9 cellular contexts compared by ENCODE assay signal in the genomic region with DNA sequence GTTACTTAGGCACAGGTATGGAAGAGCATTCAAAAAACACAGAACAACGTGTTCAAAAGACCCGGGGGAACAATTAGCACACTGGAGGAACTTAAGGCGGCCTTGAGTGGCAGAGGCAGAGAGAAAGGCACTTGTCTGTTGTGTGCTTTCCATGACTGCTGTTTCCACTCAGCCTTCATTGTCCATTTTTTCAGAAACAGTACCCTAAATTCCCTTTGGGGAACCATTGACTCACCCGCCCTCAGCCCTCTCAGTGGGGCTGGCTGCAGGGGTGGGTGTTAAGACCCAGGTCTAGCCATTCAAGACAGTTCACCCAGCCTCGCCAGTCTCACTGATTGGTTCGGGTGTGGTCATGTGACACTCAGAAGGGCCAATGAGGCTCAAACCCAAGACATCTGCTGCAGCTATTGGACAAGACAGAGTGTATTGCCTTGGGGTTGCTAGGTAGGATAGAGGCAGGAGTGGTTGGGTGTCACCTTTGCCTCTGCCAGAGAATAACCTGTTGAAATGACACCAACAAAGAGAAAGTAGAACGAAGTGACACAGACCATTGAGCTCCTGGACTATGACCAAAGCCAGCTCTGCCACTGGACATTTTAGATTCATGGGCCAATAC. TPM values are rescaled to one million over a fixed set of nuclear protein-coding genes. Genes with fewer than 3 reads are reported as not detected.
A peak's percentile ranks its signal among the peaks of the same experiment; 100 is the strongest.
DNase-seq lines count a peak whose midpoint lies in the region; ATAC-seq and TF ChIP-seq lines count a peak whose summit lies in the region.
"Had no signal": no experiment of that assay in that cellular context is flagged by ENCODE, and none has a peak within 500 bp of the region (broad histone marks: within the 10 kb centered on the region; RNA-seq: fewer than 3 reads in every experiment).

No MANE protein-coding gene starts in this region.

- WGBS in hepatocyte (ENCODE audit: low lambda C conversion rate, missing lambda C conversion rate) = 90% methylated on average over 7 of the region's 7 CpGs
- WGBS in gastroesophageal sphincter (ENCODE audit: low coverage in 1 of 2), 2 donors = 89 to 95% methylated on average over 3 to 6 of the region's 7 CpGs

- no peaks in the 10 kb centered on the region for H3K9me3 ChIP-seq in CD4-positive, alpha-beta T cell (ENCODE audit: control insufficient read depth, low read length)
- no peaks in the 10 kb centered on the region for H3K9me3 ChIP-seq in hepatocyte (ENCODE audit: low read depth)
- H3K9me3 ChIP-seq in gastroesophageal sphincter = no peaks in the 10 kb centered on the region

- peak; percentile 82 for ATAC-seq in CD4-positive, alpha-beta T cell (ENCODE audit: poor library complexity)
- ATAC-seq in GM18520 (IDR thresholded peaks at IDR 0.05; ENCODE audit: unreplicated experiment) (peak; percentile 98), HG02798 (IDR thresholded peaks at IDR 0.05; ENCODE audit: poor library complexity, unreplicated experiment) (peak; percentile 100), WTC11 (peak; percentile 100), gastroesophageal sphincter (no peak)

- no peaks in the 10 kb centered on the region for H3K9me2 ChIP-seq in hepatocyte (replicated peaks; ENCODE audit: insufficient read depth)

- no peak for TF ChIP-seq CTCF in CD4-positive, alpha-beta T cell (IDR thresholded peaks at IDR 0.05)
- TF ChIP-seq CTCF in WTC11 (IDR thresholded peaks at IDR 0.05) (no peak), hepatocyte (IDR thresholded peaks at IDR 0.05; ENCODE audit: poor library complexity) (no peak), gastroesophageal sphincter (IDR thresholded peaks at IDR 0.05) (no peak)

- H3K4me3 ChIP-seq in hepatocyte (no peak overlapping the region), gastroesophageal sphincter (no peak overlapping the region)

- H3K9me3 Mint-ChIP-seq in CD4-positive, alpha-beta T cell = peaks cover 2% of the 10 kb centered on the region
- H3K9me3 Mint-ChIP-seq in WTC11 = peaks cover 18% of the 10 kb centered on the region

- no peaks in the 10 kb centered on the region for H4K20me1 ChIP-seq in hepatocyte (ENCODE audit: insufficient read depth, poor library complexity, severe bottlenecking)

- no peaks in the 10 kb centered on the region for H3K27me3 Mint-ChIP-seq in CD4-positive, alpha-beta T cell
- H3K27me3 Mint-ChIP-seq in WTC11 (ENCODE audit: low read depth) = peaks cover 2% of the 10 kb centered on the region; the same call in 1 of the 2 replicates

- no peaks in the 10 kb centered on the region for H3K4me1 ChIP-seq in hepatocyte (ENCODE audit: insufficient read depth)
- H3K4me1 ChIP-seq in gastroesophageal sphincter = no peaks in the 10 kb centered on the region

- no peak overlapping the region for H2AFZ ChIP-seq in hepatocyte

- H3K4me1 Mint-ChIP-seq in CD4-positive, alpha-beta T cell (ENCODE audit: low read depth) = peaks cover 13% of the 10 kb centered on the region
- peaks cover 8% of the 10 kb centered on the region for H3K4me1 Mint-ChIP-seq in WTC11

- no peaks in the 10 kb centered on the region for H3K27me3 ChIP-seq in CD4-positive, alpha-beta T cell (ENCODE audit: control insufficient read depth, insufficient read depth, low read length)
- no peaks in the 10 kb centered on the region for H3K27me3 ChIP-seq in hepatocyte
- H3K27me3 ChIP-seq in gastroesophageal sphincter = no peaks in the 10 kb centered on the region

- POLR2A ChIA-PET in CD4-positive, alpha-beta T cell (lab: Charles Lee) = no interaction called here
- POLR2A ChIA-PET in WTC11 (lab: Charles Lee) = interaction anchor here (1.8 kb wide), 1 partner anchor 19 kb away, joined by 5 read pairs; a partner anchor contains a TSS

- H3K36me3 Mint-ChIP-seq in CD4-positive, alpha-beta T cell (ENCODE audit: low read depth) = no peaks in the 10 kb centered on the region
- no peaks in the 10 kb centered on the region for H3K36me3 Mint-ChIP-seq in WTC11

- DNase-seq in CD4-positive, alpha-beta T cell = peak in 1 of 10 experiments; percentile 2
- DNase-seq in NCI-H146 treated with DMSO at 0.1 percent for 48 hours (lab: John Stamatoyannopoulos, UW; ENCODE audit: unreplicated experiment) = peak; percentile 79
- DNase-seq in WTC11 (ENCODE audit: low spot score) = peak; percentile 81
- DNase-seq in hepatocyte (ENCODE audit: low spot score) = peak; percentile 12
- no peak for DNase-seq in NCI-H1048 (lab: John Stamatoyannopoulos, UW)

- no peak for TF ChIP-seq POLR2A in gastroesophageal sphincter (IDR thresholded peaks at IDR 0.05)

- no peaks in the 10 kb centered on the region for H3K79me2 ChIP-seq in hepatocyte

- H3K36me3 ChIP-seq in hepatocyte (replicated peaks; ENCODE audit: insufficient read depth, low read depth) (no peaks in the 10 kb centered on the region), gastroesophageal sphincter (no peaks in the 10 kb centered on the region)

- H3K27ac Mint-ChIP-seq in CD4-positive, alpha-beta T cell = no peak overlapping the region
- H3K27ac Mint-ChIP-seq in WTC11 = 0 out of 2 replicates have a peak overlapping the region, but pooled peaks have one; percentile 18

- no peak overlapping the region for H3K4me3 Mint-ChIP-seq in CD4-positive, alpha-beta T cell
- H3K4me3 Mint-ChIP-seq in WTC11 = no peak overlapping the region

- H3K4me2 ChIP-seq in hepatocyte = no peak overlapping the region

- CTCF ChIA-PET in CD4-positive, alpha-beta T cell (lab: Charles Lee) = no interaction called here
- CTCF ChIA-PET in WTC11 (lab: Charles Lee) = interaction anchor here (1.2 kb wide), 1 partner anchor 19 kb away, joined by 3 read pairs; a partner anchor contains a TSS

- intact Hi-C loops in CD4-positive, alpha-beta T cell (cut with DNase I, micrococcal nuclease) = no loop called here

- no peak overlapping the region for H3K27ac ChIP-seq in CD4-positive, alpha-beta T cell (ENCODE audit: low read depth, low read length)
- H3K27ac ChIP-seq in hepatocyte (no peak overlapping the region), gastroesophageal sphincter (no peak overlapping the region)

- no peak for TF ChIP-seq EP300 in gastroesophageal sphincter (IDR thresholded peaks at IDR 0.05)

TF ChIP-seq in WTC11, 78 proteins besides CTCF, POLR2A, EP300 and RAD21 (continues in another document):
- TF ChIP-seq TP53 (CRISPR knock-in tag; IDR thresholded peaks at IDR 0.05) = no peak
- no peak for TF ChIP-seq SOX15 (CRISPR knock-in tag; IDR thresholded peaks at IDR 0.05)
- TF ChIP-seq ZNF121 (CRISPR knock-in tag; IDR thresholded peaks at IDR 0.05) = no peak
- no peak for TF ChIP-seq SP1 (CRISPR knock-in tag; conservative IDR thresholded peaks at IDR 0.05)
- TF ChIP-seq, protein P1, sequence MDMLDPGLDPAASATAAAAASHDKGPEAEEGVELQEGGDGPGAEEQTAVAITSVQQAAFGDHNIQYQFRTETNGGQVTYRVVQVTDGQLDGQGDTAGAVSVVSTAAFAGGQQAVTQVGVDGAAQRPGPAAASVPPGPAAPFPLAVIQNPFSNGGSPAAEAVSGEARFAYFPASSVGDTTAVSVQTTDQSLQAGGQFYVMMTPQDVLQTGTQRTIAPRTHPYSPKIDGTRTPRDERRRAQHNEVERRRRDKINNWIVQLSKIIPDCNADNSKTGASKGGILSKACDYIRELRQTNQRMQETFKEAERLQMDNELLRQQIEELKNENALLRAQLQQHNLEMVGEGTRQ (CRISPR knock-in tag; IDR thresholded peaks at IDR 0.05) = peak; percentile 95
- TF ChIP-seq EMX1 (CRISPR knock-in tag; IDR thresholded peaks at IDR 0.05) = no peak
- TF ChIP-seq NR2C2 (CRISPR knock-in tag; IDR thresholded peaks at IDR 0.05) = no peak
- TF ChIP-seq RELA (CRISPR knock-in tag; IDR thresholded peaks at IDR 0.05; ENCODE audit: borderline replicate concordance) = no peak
- peak; percentile 98 for TF ChIP-seq NFYB (CRISPR knock-in tag; conservative IDR thresholded peaks at IDR 0.05; ENCODE audit: low read depth)
- TF ChIP-seq, protein P2, sequence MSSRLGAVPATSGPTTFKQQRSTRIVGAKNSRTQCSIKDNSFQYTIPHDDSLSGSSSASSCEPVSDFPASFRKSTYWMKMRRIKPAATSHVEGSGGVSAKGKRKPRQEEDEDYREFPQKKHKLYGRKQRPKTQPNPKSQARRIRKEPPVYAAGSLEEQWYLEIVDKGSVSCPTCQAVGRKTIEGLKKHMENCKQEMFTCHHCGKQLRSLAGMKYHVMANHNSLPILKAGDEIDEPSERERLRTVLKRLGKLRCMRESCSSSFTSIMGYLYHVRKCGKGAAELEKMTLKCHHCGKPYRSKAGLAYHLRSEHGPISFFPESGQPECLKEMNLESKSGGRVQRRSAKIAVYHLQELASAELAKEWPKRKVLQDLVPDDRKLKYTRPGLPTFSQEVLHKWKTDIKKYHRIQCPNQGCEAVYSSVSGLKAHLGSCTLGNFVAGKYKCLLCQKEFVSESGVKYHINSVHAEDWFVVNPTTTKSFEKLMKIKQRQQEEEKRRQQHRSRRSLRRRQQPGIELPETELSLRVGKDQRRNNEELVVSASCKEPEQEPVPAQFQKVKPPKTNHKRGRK (CRISPR knock-in tag; IDR thresholded peaks at IDR 0.05; ENCODE audit: borderline replicate concordance) = no peak
- no peak for TF ChIP-seq FOXJ3 (CRISPR knock-in tag; IDR thresholded peaks at IDR 0.05; ENCODE audit: borderline replicate concordance)
- no peak for TF ChIP-seq TEAD4 (CRISPR knock-in tag; IDR thresholded peaks at IDR 0.05)
- TF ChIP-seq MXD4 (CRISPR knock-in tag; IDR thresholded peaks at IDR 0.05; ENCODE audit: borderline replicate concordance) = no peak
- TF ChIP-seq CREM (CRISPR knock-in tag; IDR thresholded peaks at IDR 0.05) = no peak
- 0 out of 2 replicates have a peak, but pooled peaks have one; percentile 29 for TF ChIP-seq SMAD4 (CRISPR knock-in tag; IDR thresholded peaks at IDR 0.05)
- no peak for TF ChIP-seq ELF4 (CRISPR knock-in tag; IDR thresholded peaks at IDR 0.05; ENCODE audit: low read depth)

RNA-seq across cellular contexts. Expression of a gene that starts 19.6 kb away (rescaled TPM):
- total RNA-seq in CD4-positive, alpha-beta T cell = 10 to 100 TPM; 14.4 to 15.5 TPM
- total RNA-seq in WTC11 (2021) = 35.7 to 39.5 TPM (median 39.1 TPM) in 3 replicates
- total RNA-seq in hepatocyte = 34.9 and 39.8 TPM in 2 replicates
- 20.5 and 21.5 TPM in 2 replicates for polyA plus RNA-seq in hepatocyte
- 10 to 100 TPM; 34.1 to 66.9 (median 49.6) TPM for total RNA-seq in gastroesophageal sphincter

RNA-seq across cellular contexts. Expression of a gene that starts 41.4 kb away (rescaled TPM):
- total RNA-seq in CD4-positive, alpha-beta T cell = 10 to 100 TPM; 42.9 to 44.8 TPM
- 61.9 to 64.9 TPM (median 63.9 TPM) in 3 replicates for total RNA-seq in WTC11 (2021)
- 7.0 and 7.3 TPM in 2 replicates for total RNA-seq in hepatocyte
- polyA plus RNA-seq in hepatocyte = 7.1 and 9.3 TPM in 2 replicates
- total RNA-seq in gastroesophageal sphincter = 100 to 1,000 TPM in 1 of 4 donors, 10 to 100 TPM in 3; 50.8 to 122 (median 63.1) TPM

RNA-seq across cellular contexts. Expression of a gene that starts 51.1 kb away (rescaled TPM):
- total RNA-seq in CD4-positive, alpha-beta T cell = not detected
- total RNA-seq in WTC11 (2021) = 0.69 to 0.74 TPM (median 0.69 TPM) in 3 replicates
- 5.9 and 8.1 TPM in 2 replicates for total RNA-seq in hepatocyte
- 0.59 and 3.8 TPM in 2 replicates for polyA plus RNA-seq in hepatocyte
- over 10,000 TPM in 3 of 4 donors, 1,000 to 10,000 TPM in 1; 7,231 to 23,237 (median 11,307) TPM for total RNA-seq in gastroesophageal sphincter
- total RNA-seq: dermis microvascular lymphatic vessel endothelial cell had no signal

Comparison
In these comparisons a context has a peak if more than half of its experiments do, and no peak if none do; other contexts are left out.
1. RNA of a gene that starts 51.1 kb away (total RNA-seq): 7,231 to 23,237 TPM in gastroesophageal sphincter; 5.9 to 8.1 TPM in hepatocyte, 0.69 to 0.74 TPM in WTC11 and not detected in CD4-positive, alpha-beta T cell; every median in the first group is over 100 times any median in the second.